Comparison of ENCODE assay signal across 14 cellular contexts in genomic region chr5:3225201-3225960, GRCh38.
DNase-seq lines count a peak whose midpoint lies in the region; TF ChIP-seq lines count a peak whose summit lies in the region.
"Had no signal": no experiment of that assay in that cellular context is flagged by ENCODE, and none has a peak within 500 bp of the region (broad histone marks: within the 10 kb centered on the region; RNA-seq: fewer than 3 reads in every experiment).

No MANE protein-coding gene starts in this region.

- no peak overlapping the region for H3K27ac ChIP-seq in suprapubic skin
- H3K27ac ChIP-seq: A549, BLaER1 had no signal

- peak; percentile 35 for DNase-seq in Daoy (ENCODE audit: low read depth)
- DNase-seq in M059J (ENCODE audit: low read depth) = peak; percentile 17
- DNase-seq in mucosa of gallbladder (ENCODE audit: low spot score) = peak; percentile 8
- peak; percentile 37 for DNase-seq in ureter (ENCODE audit: low spot score)
- no peak for DNase-seq in suprapubic skin (ENCODE audit: low spot score in 2 of 2)
- no peak for DNase-seq in GM03348 (ENCODE audit: low spot score)
- no peak for DNase-seq in NCI-H2107 treated with DMSO at 0.1 percent for 48 hours (lab: John Stamatoyannopoulos, UW; ENCODE audit: unreplicated experiment)
- DNase-seq: Caco-2; CD8-positive, alpha-beta memory T cell; DMS53; GOT3 had no signal

- H3K27me3 ChIP-seq in suprapubic skin = no peaks in the 10 kb centered on the region
- H3K27me3 ChIP-seq: BLaER1 had no signal

- no peak for TF ChIP-seq EP300 in suprapubic skin (IDR thresholded peaks at IDR 0.05)

- no peak for TF ChIP-seq POLR2A in suprapubic skin (IDR thresholded peaks at IDR 0.05)

- no peak for TF ChIP-seq CTCF in suprapubic skin (IDR thresholded peaks at IDR 0.05)

- no peaks in the 10 kb centered on the region for H3K9me3 ChIP-seq in suprapubic skin
- H3K9me3 ChIP-seq: A549, BLaER1, Caco-2, HAP-1 had no signal

- no peaks in the 10 kb centered on the region for H3K36me3 ChIP-seq in suprapubic skin
- H3K36me3 ChIP-seq: BLaER1, HAP-1 had no signal

- whole genome bisulfite sequencing in suprapubic skin = 77% methylated on average over 19 of the region's 22 CpGs

- no peaks in the 10 kb centered on the region for H3K4me1 ChIP-seq in suprapubic skin
- H3K4me1 ChIP-seq: A549, BLaER1, Caco-2, HAP-1 had no signal

- no peak overlapping the region for H3K4me3 ChIP-seq in suprapubic skin
- H3K4me3 ChIP-seq: A549, BLaER1, HAP-1 had no signal

Comparison
In these comparisons a context has a peak if more than half of its experiments do, and no peak if none do; other contexts are left out.
1. DNase-seq: peak in Daoy (single experiment), M059J (single experiment), mucosa of gallbladder (single experiment) and ureter (single experiment); none in suprapubic skin (0 of 2), GM03348 (single experiment) and NCI-H2107 treated with DMSO at 0.1 percent for 48 hours (single experiment).